In the genomic region with DNA sequence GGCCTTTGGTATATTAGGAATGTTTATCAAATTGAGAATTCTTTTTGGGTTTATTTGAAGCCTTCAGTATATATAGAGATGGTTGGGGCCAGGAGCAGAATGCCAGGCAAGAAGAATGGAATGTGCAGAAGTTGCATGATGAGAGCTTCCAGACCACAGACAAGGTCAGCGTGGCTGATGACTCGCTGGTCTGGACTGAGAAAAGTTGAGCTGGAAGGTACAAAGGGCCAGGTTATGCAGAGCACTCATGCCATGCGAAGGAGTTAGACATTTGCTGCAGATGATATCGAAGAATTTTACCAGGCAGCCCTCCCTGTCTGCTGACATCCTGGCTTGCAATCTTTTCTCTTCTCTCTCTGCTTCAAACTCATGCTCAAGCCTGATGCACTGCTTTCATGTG, we compare ENCODE assay signal across 10 cellular contexts.
DNase-seq lines count a peak whose midpoint lies in the region; ATAC-seq and TF ChIP-seq lines count a peak whose summit lies in the region.
"Had no signal": no experiment of that assay in that cellular context is flagged by ENCODE, and none has a peak within 500 bp of the region (broad histone marks: within the 10 kb centered on the region; RNA-seq: fewer than 3 reads in every experiment).

No MANE protein-coding gene starts in this region.

- DNase-seq in MCF 10A (ENCODE audit: unreplicated experiment) (peak; percentile 55), breast epithelium (ENCODE audit: low spot score in 2 of 2) (no peak), SW480 (ENCODE audit: low spot score) (peak; percentile 46), foreskin fibroblast (peak; percentile 91 to 94), transverse colon (peak; percentile 13)
- DNase-seq: 8988T; activated T-cell treated with anti-CD3 and anti-CD28 coated beads, Interleukin-2, amount 50 U/mL, for 48 hours had no signal

- POLR2A ChIA-PET in MCF 10A (lab: Yijun Ruan, JAX): no interaction called here

- in situ Hi-C loops in transverse colon (cut with MboI; ENCODE audit: low pct_ligation_motif_present in 1 of 4, low pct_unique_long_range_greater_than_20kb in 1 of 4, low sequenced_read_pairs in 3 of 4): loop anchor here in 1 of 4 donors (25.0 kb wide), 1 partner anchor 269 kb away; no protein-coding TSS in a partner anchor

- no peaks in the 10 kb centered on the region for H3K4me1 ChIP-seq in breast epithelium
- no peaks in the 10 kb centered on the region for H3K4me1 ChIP-seq in transverse colon

- no peak overlapping the region for H3K4me3 Mint-ChIP-seq in MCF 10A (ENCODE audit: unreplicated experiment)

- H3K4me1 Mint-ChIP-seq in MCF 10A (ENCODE audit: insufficient read depth, unreplicated experiment): peaks cover 20% of the 10 kb centered on the region

- no peaks in the 10 kb centered on the region for H3K9me3 Mint-ChIP-seq in MCF 10A (ENCODE audit: unreplicated experiment)

- H3K27me3 ChIP-seq in breast epithelium (no peaks in the 10 kb centered on the region), transverse colon (no peaks in the 10 kb centered on the region)

- H3K36me3 Mint-ChIP-seq in MCF 10A (ENCODE audit: insufficient read depth, unreplicated experiment): no peaks in the 10 kb centered on the region

- no TSS peak for BruUV-seq in MCF 10A (replicated peaks; lab: Mats Ljungman, UMichigan)

- H3K27ac Mint-ChIP-seq in MCF 10A (ENCODE audit: low read depth, unreplicated experiment): no peak overlapping the region

- no peaks in the 10 kb centered on the region for H3K27me3 Mint-ChIP-seq in MCF 10A (ENCODE audit: insufficient read depth, unreplicated experiment)

- H3K27ac ChIP-seq in breast epithelium: no peak overlapping the region
- H3K27ac ChIP-seq in transverse colon: no peak overlapping the region

- WGBS in transverse colon (ENCODE audit: low coverage in 1 of 2), 2 donors: 63 to 80% methylated on average over 3 to 4 of the region's 4 CpGs

- intact Hi-C loops in MCF 10A (cut with micrococcal nuclease) (no loop called here), breast epithelium (cut with DNase I; ENCODE audit: low total_unique reads) (no loop called here), transverse colon (cut with DNase I; ENCODE audit: low total_unique reads) (no loop called here)

- TF ChIP-seq POLR2A in breast epithelium (IDR thresholded peaks at IDR 0.05) (no peak), transverse colon (IDR thresholded peaks at IDR 0.05) (no peak)

- ATAC-seq in HG03025 (IDR thresholded peaks at IDR 0.05; ENCODE audit: low FRiP score, unreplicated experiment): no peak
- ATAC-seq in GM19395 (IDR thresholded peaks at IDR 0.05; ENCODE audit: unreplicated experiment): no peak
- ATAC-seq in GM21515 (IDR thresholded peaks at IDR 0.05; ENCODE audit: unreplicated experiment): no peak

- H3K4me3 ChIP-seq in breast epithelium (no peak overlapping the region), foreskin fibroblast (ENCODE audit: low read depth in 1 of 2, low read length in 2 of 2) (no peak overlapping the region), transverse colon (no peak overlapping the region)

- no peak for TF ChIP-seq EP300 in transverse colon (IDR thresholded peaks at IDR 0.05; ENCODE audit: low read depth)

- H3K9me3 ChIP-seq in breast epithelium: no peaks in the 10 kb centered on the region
- H3K9me3 ChIP-seq in transverse colon: no peaks in the 10 kb centered on the region

- H3K36me3 ChIP-seq in breast epithelium (no peaks in the 10 kb centered on the region), transverse colon (no peaks in the 10 kb centered on the region)

- no peak for TF ChIP-seq CTCF in MCF 10A (IDR thresholded peaks at IDR 0.05; ENCODE audit: unreplicated experiment)
- TF ChIP-seq CTCF in breast epithelium (IDR thresholded peaks at IDR 0.05): no peak
- TF ChIP-seq CTCF in foreskin fibroblast (IDR thresholded peaks at IDR 0.05; ENCODE audit: low read depth, low read length): no peak
- no peak for TF ChIP-seq CTCF in transverse colon (IDR thresholded peaks at IDR 0.05)

- CTCF ChIA-PET in MCF 10A (lab: Yijun Ruan, JAX): interaction anchor here (1.0 kb wide), 1 partner anchor 372 kb away, joined by 3 read pairs; no protein-coding TSS in a partner anchor

Comparison
In these comparisons a context has a peak if more than half of its experiments do, and no peak if none do; other contexts are left out.
1. DNase-seq: peak in MCF 10A (single experiment), SW480 (single experiment), foreskin fibroblast (2 of 2) and transverse colon (single experiment); none in breast epithelium (0 of 2).